ENCODE assay signal across 8 cellular contexts in the genomic region with DNA sequence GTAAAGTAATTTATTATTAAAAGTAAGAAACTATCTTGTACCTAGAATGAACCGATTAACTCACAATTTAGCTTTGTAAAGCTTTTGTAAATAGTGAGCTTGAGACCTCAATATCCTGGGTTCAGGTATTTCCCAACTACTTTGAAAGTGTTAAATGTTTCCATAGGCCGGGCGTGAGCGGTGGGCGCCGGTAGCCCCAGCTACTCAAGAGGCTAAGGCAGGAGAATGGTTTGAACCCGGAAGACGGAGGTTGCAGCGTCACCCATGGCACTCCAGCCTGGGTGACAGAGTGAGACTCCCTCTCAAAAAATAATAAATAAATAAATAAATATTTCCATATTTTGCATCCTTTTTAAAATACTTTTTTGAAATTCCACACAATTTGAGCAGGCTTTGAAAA. TPM values are rescaled to one million over a fixed set of nuclear protein-coding genes. Genes with fewer than 3 reads are reported as not detected.
DNase-seq lines count a peak whose midpoint lies in the region; ATAC-seq and TF ChIP-seq lines count a peak whose summit lies in the region.

No MANE protein-coding gene starts in this region.

- H3K9me3 Mint-ChIP-seq in activated T-helper 2 cell treated with anti-CD3 and anti-CD28 coated beads, Interferon-gamma antibody, Interleukin-2, Interleukin-4, amounts not matched to agents 10 μg/mL and 5 μg/mL and 100 μg/mL, durations not matched to agents 14 hours and 24 hours and 36 hours: no peaks in the 10 kb centered on the region

- peak overlapping the region; percentile 91 for H3K9ac ChIP-seq in adipocyte (ENCODE audit: low read length)

- peaks cover 0 to 32% (median 17%) of the 10 kb centered on the region in 12 donors for H3K4me1 ChIP-seq in heart left ventricle
- peaks cover 15% of the 10 kb centered on the region for H3K4me1 ChIP-seq in adipocyte (ENCODE audit: control insufficient read depth, insufficient read depth, low read length)
- peaks cover 0 to 14% of the 10 kb centered on the region in 2 donors for H3K4me1 ChIP-seq in muscle layer of duodenum (ENCODE audit: control insufficient read depth in 1 of 2, insufficient read depth in 2 of 2, low read length in 2 of 2)
- H3K4me1 ChIP-seq in tibial nerve: peaks cover 0 to 32% (median 8%) of the 10 kb centered on the region in 4 donors

- peaks cover 6% of the 10 kb centered on the region for H3K36me3 Mint-ChIP-seq in activated T-helper 2 cell treated with anti-CD3 and anti-CD28 coated beads, Interferon-gamma antibody, Interleukin-2, Interleukin-4, amounts not matched to agents 10 μg/mL and 5 μg/mL and 100 μg/mL, durations not matched to agents 14 hours and 24 hours and 36 hours (ENCODE audit: low read depth)

- DNase-seq in heart left ventricle: no peak
- no peak for DNase-seq in Right ventricle myocardium superior
- DNase-seq in adipocyte (ENCODE audit: low read depth): no peak
- DNase-seq in tibial nerve (ENCODE audit: low spot score in 2 of 2): no peak
- DNase-seq in activated T-helper 2 cell treated with anti-CD3 and anti-CD28 coated beads, Interferon-gamma antibody, Interleukin-2, Interleukin-4, amounts not matched to agents 10 μg/mL and 5 μg/mL and 100 μg/mL, durations not matched to agents 14 hours and 24 hours and 36 hours (ENCODE audit: low spot score): no peak
- no peak for DNase-seq in NCI-H187 (lab: John Stamatoyannopoulos, UW)
- DNase-seq in SHP77 treated with DMSO at 0.1 percent for 48 hours (lab: John Stamatoyannopoulos, UW): no peak

- peaks cover 24% of the 10 kb centered on the region for H3K4me1 Mint-ChIP-seq in activated T-helper 2 cell treated with anti-CD3 and anti-CD28 coated beads, Interferon-gamma antibody, Interleukin-2, Interleukin-4, amounts not matched to agents 10 μg/mL and 5 μg/mL and 100 μg/mL, durations not matched to agents 14 hours and 24 hours and 36 hours (ENCODE audit: low read depth)

- H3K4me3 ChIP-seq in heart left ventricle (peak overlapping the region in 11 of 12 donors; percentile 61 to 95 (median 76)), adipocyte (ENCODE audit: low read length) (no peak overlapping the region), muscle layer of duodenum (ENCODE audit: low read depth in 1 of 2, low read length in 2 of 2) (no peak overlapping the region), tibial nerve (peak overlapping the region in 1 of 4 donors; percentile 97)

- H3K9me3 ChIP-seq in heart left ventricle (no peaks in the 10 kb centered on the region), adipocyte (ENCODE audit: control insufficient read depth, low read length) (no peaks in the 10 kb centered on the region), muscle layer of duodenum (ENCODE audit: control insufficient read depth in 1 of 2, low read length in 2 of 2) (no peaks in the 10 kb centered on the region), tibial nerve (no peaks in the 10 kb centered on the region)

- TF ChIP-seq POLR2A in heart left ventricle (IDR thresholded peaks at IDR 0.05): no peak
- TF ChIP-seq POLR2A in tibial nerve (IDR thresholded peaks at IDR 0.05): no peak

- peaks cover 18% of the 10 kb centered on the region for H3K27me3 Mint-ChIP-seq in activated T-helper 2 cell treated with anti-CD3 and anti-CD28 coated beads, Interferon-gamma antibody, Interleukin-2, Interleukin-4, amounts not matched to agents 10 μg/mL and 5 μg/mL and 100 μg/mL, durations not matched to agents 14 hours and 24 hours and 36 hours (ENCODE audit: low read depth)

- H3K36me3 ChIP-seq in heart left ventricle: no peaks in the 10 kb centered on the region
- H3K36me3 ChIP-seq in adipocyte (ENCODE audit: control insufficient read depth, insufficient read depth, low read length, severe bottlenecking): no peaks in the 10 kb centered on the region
- H3K36me3 ChIP-seq in muscle layer of duodenum (ENCODE audit: control insufficient read depth in 1 of 2, insufficient read depth in 2 of 2, low read length in 2 of 2): no peaks in the 10 kb centered on the region
- H3K36me3 ChIP-seq in tibial nerve: no peaks in the 10 kb centered on the region

- ATAC-seq in heart left ventricle (no peak), Right ventricle myocardium superior (ENCODE audit: poor library complexity) (no peak)

- H3K27ac Mint-ChIP-seq in activated T-helper 2 cell treated with anti-CD3 and anti-CD28 coated beads, Interferon-gamma antibody, Interleukin-2, Interleukin-4, amounts not matched to agents 10 μg/mL and 5 μg/mL and 100 μg/mL, durations not matched to agents 14 hours and 24 hours and 36 hours: no peak overlapping the region

- H3K4me3 Mint-ChIP-seq in activated T-helper 2 cell treated with anti-CD3 and anti-CD28 coated beads, Interferon-gamma antibody, Interleukin-2, Interleukin-4, amounts not matched to agents 10 μg/mL and 5 μg/mL and 100 μg/mL, durations not matched to agents 14 hours and 24 hours and 36 hours (ENCODE audit: low read depth): no peak overlapping the region

- no peak for TF ChIP-seq EP300 in tibial nerve (IDR thresholded peaks at IDR 0.05)

- H3K27me3 ChIP-seq in heart left ventricle (peaks cover 0 to 4% (median 0%) of the 10 kb centered on the region in 9 donors), adipocyte (replicated peaks; ENCODE audit: control insufficient read depth, insufficient read depth, low read length) (no peaks in the 10 kb centered on the region), muscle layer of duodenum (ENCODE audit: low read depth, low read length) (no peaks in the 10 kb centered on the region), tibial nerve (no peaks in the 10 kb centered on the region)

- TF ChIP-seq CTCF in heart left ventricle (IDR thresholded peaks at IDR 0.05): no peak
- no peak for TF ChIP-seq CTCF in tibial nerve (IDR thresholded peaks at IDR 0.05)

- WGBS in heart left ventricle, 4 donors: 58 to 68% (median 67%) methylated on average over 9 of the region's 9 CpGs
- WGBS in tibial nerve, 2 donors: 74 to 79% methylated on average over 9 of the region's 9 CpGs

- intact Hi-C loops in heart left ventricle (cut with DNase I): loop anchor here (5.0 to 10.0 kb wide), 14 partner anchors 62 to 186 kb away; no protein-coding TSS in a partner anchor
- intact Hi-C loops in Right ventricle myocardium superior (cut with DNase I): loop anchor here (5.0 kb wide), 2 partner anchors 129 to 146 kb away; no protein-coding TSS in a partner anchor
- intact Hi-C loops in activated T-helper 2 cell treated with anti-CD3 and anti-CD28 coated beads, Interferon-gamma antibody, Interleukin-2, Interleukin-4, amounts not matched to agents 10 μg/mL and 5 μg/mL and 100 μg/mL, durations not matched to agents 14 hours and 24 hours and 36 hours (cut with micrococcal nuclease): loop anchor here (2.0 to 10.0 kb wide), 4 partner anchors 130 to 508 kb away; no protein-coding TSS in a partner anchor

- peak overlapping the region; percentile 94 to 100 (median 98) for H3K27ac ChIP-seq in heart left ventricle
- H3K27ac ChIP-seq in muscle layer of duodenum (ENCODE audit: low read length): peak overlapping the region; percentile 71
- peak overlapping the region in 3 of 4 donors; percentile 91 to 97 (median 96) for H3K27ac ChIP-seq in tibial nerve

RNA-seq across cellular contexts. Expression of gene ANKH, which starts 1.5 kb away (rescaled TPM):
- total RNA-seq in heart left ventricle (100 to 1,000 TPM in 8 of 9 donors, 10 to 100 TPM in 1; 87.1 to 260 (median 177) TPM), Right ventricle myocardium superior (144 TPM), tibial nerve (10 to 100 TPM; 45.7 to 77.9 (median 46.6) TPM)
- polyA plus RNA-seq in heart left ventricle: 10 to 100 TPM; 54.1 to 59.7 TPM
- 45.0 and 45.4 TPM in 2 replicates for total RNA-seq in activated T-helper 2 cell treated with anti-CD3 and anti-CD28 coated beads, Interferon-gamma antibody, Interleukin-2, Interleukin-4, amounts not matched to agents 10 μg/mL and 5 μg/mL and 100 μg/mL, durations not matched to agents 14 hours and 24 hours and 36 hours

Comparison
In these comparisons a context has a peak if more than half of its experiments do, and no peak if none do; other contexts are left out.
1. H3K4me3 ChIP-seq: peak in heart left ventricle (11 of 12); none in adipocyte (single experiment) and muscle layer of duodenum (0 of 2).
2. Peak in every context shown above with its lines, with median percentiles within 50 percentile points of each other: H3K27ac ChIP-seq.